1 cellular context compared by ENCODE assay signal in genomic region chr22:17566776-17567175, GRCh38.
TF ChIP-seq lines count a peak whose summit lies in the region.

No MANE protein-coding gene starts in this region.

TF ChIP-seq in HepG2, 621 proteins besides CTCF, POLR2A, EP300 and RAD21 (continued from another document):
- TF ChIP-seq AHDC1 (CRISPR knock-in tag; IDR thresholded peaks at IDR 0.05; ENCODE audit: borderline replicate concordance) (no peak), RCOR2 (CRISPR knock-in tag; IDR thresholded peaks at IDR 0.05) (no peak), TBP (CRISPR knock-in tag; IDR thresholded peaks at IDR 0.05) (no peak), RFX1 (IDR thresholded peaks at IDR 0.05) (no peak), TFDP1 (CRISPR knock-in tag; IDR thresholded peaks at IDR 0.05; ENCODE audit: borderline replicate concordance) (no peak), SMARCC2 (IDR thresholded peaks at IDR 0.05) (no peak), MAFK (conservative IDR thresholded peaks at IDR 0.05 in 1 of 2, IDR thresholded peaks at IDR 0.05 in 1 of 2; ENCODE audit: low read length in 2 of 2) (no peak), TBX3 (IDR thresholded peaks at IDR 0.05; ENCODE audit: borderline replicate concordance) (no peak), ZNF574 (CRISPR knock-in tag; IDR thresholded peaks at IDR 0.05) (no peak), MXI1 (IDR thresholded peaks at IDR 0.05; ENCODE audit: borderline replicate concordance, low read depth, low read length) (no peak), ZNF451 (CRISPR knock-in tag; IDR thresholded peaks at IDR 0.05) (no peak)
- TF ChIP-seq, protein P1, sequence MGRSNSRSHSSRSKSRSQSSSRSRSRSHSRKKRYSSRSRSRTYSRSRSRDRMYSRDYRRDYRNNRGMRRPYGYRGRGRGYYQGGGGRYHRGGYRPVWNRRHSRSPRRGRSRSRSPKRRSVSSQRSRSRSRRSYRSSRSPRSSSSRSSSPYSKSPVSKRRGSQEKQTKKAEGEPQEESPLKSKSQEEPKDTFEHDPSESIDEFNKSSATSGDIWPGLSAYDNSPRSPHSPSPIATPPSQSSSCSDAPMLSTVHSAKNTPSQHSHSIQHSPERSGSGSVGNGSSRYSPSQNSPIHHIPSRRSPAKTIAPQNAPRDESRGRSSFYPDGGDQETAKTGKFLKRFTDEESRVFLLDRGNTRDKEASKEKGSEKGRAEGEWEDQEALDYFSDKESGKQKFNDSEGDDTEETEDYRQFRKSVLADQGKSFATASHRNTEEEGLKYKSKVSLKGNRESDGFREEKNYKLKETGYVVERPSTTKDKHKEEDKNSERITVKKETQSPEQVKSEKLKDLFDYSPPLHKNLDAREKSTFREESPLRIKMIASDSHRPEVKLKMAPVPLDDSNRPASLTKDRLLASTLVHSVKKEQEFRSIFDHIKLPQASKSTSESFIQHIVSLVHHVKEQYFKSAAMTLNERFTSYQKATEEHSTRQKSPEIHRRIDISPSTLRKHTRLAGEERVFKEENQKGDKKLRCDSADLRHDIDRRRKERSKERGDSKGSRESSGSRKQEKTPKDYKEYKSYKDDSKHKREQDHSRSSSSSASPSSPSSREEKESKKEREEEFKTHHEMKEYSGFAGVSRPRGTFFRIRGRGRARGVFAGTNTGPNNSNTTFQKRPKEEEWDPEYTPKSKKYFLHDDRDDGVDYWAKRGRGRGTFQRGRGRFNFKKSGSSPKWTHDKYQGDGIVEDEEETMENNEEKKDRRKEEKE (IDR thresholded peaks at IDR 0.05): no peak
